Comparison of ENCODE assay signal across 13 cellular contexts in the genomic region with DNA sequence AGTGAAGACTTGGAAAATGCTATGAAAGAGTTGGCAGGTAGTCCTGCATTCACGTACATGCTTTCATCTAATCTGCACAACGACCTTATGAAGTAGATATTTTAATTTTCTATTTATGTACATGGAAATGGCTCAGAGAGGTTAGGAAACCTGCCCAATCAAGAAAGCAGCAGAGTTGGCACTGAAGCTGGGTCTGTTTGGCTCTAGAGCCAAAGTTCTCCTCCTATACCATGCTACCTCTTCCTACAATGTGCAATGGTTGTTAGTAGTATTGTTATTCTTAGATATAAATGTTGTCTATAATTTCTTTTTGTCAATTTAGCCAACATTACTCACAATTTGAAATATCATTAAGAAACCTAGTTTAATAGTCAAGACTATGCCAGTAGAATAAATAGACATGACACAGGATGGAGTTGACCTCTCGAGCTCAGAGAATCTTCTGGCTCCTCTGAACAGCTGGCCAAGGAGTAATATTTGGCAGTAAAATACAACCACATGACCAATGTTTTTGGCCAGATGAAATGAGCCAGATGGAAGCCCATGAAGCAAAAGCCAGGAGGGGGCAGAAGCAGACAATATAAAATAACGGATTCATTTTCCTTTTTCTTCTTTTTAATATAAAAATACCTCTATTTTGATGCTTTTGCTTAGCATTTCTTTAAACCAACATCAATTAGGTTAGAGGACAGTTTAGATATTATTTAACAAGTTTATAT.
DNase-seq lines count a peak whose midpoint lies in the region; TF ChIP-seq lines count a peak whose summit lies in the region.
"Had no signal": no experiment of that assay in that cellular context is flagged by ENCODE, and none has a peak within 500 bp of the region (broad histone marks: within the 10 kb centered on the region; RNA-seq: fewer than 3 reads in every experiment).

No MANE protein-coding gene starts in this region.

- intact Hi-C loops in left ventricle myocardium inferior (cut with micrococcal nuclease): no loop called here

- H3K27me3 ChIP-seq in left ventricle myocardium inferior (ENCODE audit: low read depth): no peaks in the 10 kb centered on the region
- no peaks in the 10 kb centered on the region for H3K27me3 ChIP-seq in rectal smooth muscle tissue (ENCODE audit: control insufficient read depth, insufficient read depth, low read length)
- H3K27me3 ChIP-seq: tibial artery had no signal

- POLR2A ChIA-PET in HEK293 (lab: Yijun Ruan, JAX): no interaction called here

- H3K4me3 ChIP-seq in HEK293 (ENCODE audit: low read depth, low read length) (no peak overlapping the region), cardiac fibroblast (replicated peaks in 1 of 2; ENCODE audit: low read depth in 2 of 2, low read length in 2 of 2) (no peak overlapping the region), left ventricle myocardium inferior (peak overlapping the region; percentile 0), rectal smooth muscle tissue (ENCODE audit: low read length) (peak overlapping the region; percentile 29)
- H3K4me3 ChIP-seq: tibial artery had no signal

- H3K27ac ChIP-seq in HEK293 (ENCODE audit: extremely low read depth, low read depth, low read length) (no peak overlapping the region), left ventricle myocardium inferior (replicated peaks) (peak overlapping the region; percentile 47), rectal smooth muscle tissue (ENCODE audit: low read depth, low read length) (peak overlapping the region; percentile 76)
- H3K27ac ChIP-seq: tibial artery had no signal

- TF ChIP-seq CTCF in HEK293 (tag by site-specific recombination; IDR thresholded peaks at IDR 0.05): no peak
- no peak for TF ChIP-seq CTCF in cardiac fibroblast (IDR thresholded peaks at IDR 0.05; ENCODE audit: low read depth, low read length)
- peak; percentile 41 for TF ChIP-seq CTCF in left ventricle myocardium inferior (IDR thresholded peaks at IDR 0.05; ENCODE audit: borderline replicate concordance)

- DNase-seq in cardiac fibroblast (ENCODE audit: low read depth in 2 of 2): peak; percentile 35 to 72
- no peak for DNase-seq in left ventricle myocardium inferior
- no peak for DNase-seq in activated gamma-delta T cell treated with Interleukin-2 at 50 U/mL for 16 hours
- no peak for DNase-seq in stimulated activated CD4-positive, alpha-beta T cell treated with anti-CD3 and anti-CD28 coated beads, Interleukin-2, amount 100 ng/mL, for 24 hours
- DNase-seq in islet precursor cell: no peak
- no peak for DNase-seq in 8988T
- DNase-seq: activated CD8-positive, alpha-beta memory T cell treated with anti-CD3 and anti-CD28 coated beads for 24 hours; activated naive CD8-positive, alpha-beta T cell treated with anti-CD3 and anti-CD28 coated beads for 36 hours; NCI-H1417 treated with DMSO at 0.1 percent for 48 hours; T-helper 2 cell; tibial artery had no signal

- peaks cover 29% of the 10 kb centered on the region for H3K4me1 ChIP-seq in HEK293 (ENCODE audit: control insufficient read depth, insufficient read depth, low read length)
- H3K4me1 ChIP-seq in left ventricle myocardium inferior: peaks cover 37% of the 10 kb centered on the region
- H3K4me1 ChIP-seq in rectal smooth muscle tissue (ENCODE audit: control insufficient read depth, insufficient read depth, low read length): peaks cover 30% of the 10 kb centered on the region

- no peak overlapping the region for H3K9ac ChIP-seq in rectal smooth muscle tissue (ENCODE audit: low read length)

- no peaks in the 10 kb centered on the region for H3K9me3 ChIP-seq in HEK293 (ENCODE audit: control insufficient read depth, insufficient read depth, low read depth, low read length)
- no peaks in the 10 kb centered on the region for H3K9me3 ChIP-seq in left ventricle myocardium inferior (replicated peaks)
- H3K9me3 ChIP-seq: tibial artery had no signal

- CTCF ChIA-PET in HEK293 (lab: Yijun Ruan, JAX): interaction anchor here (0.5 to 4.7 kb wide), 9 partner anchors 13 to 475 kb away, joined by 3 to 23 read pairs (median 4); no protein-coding TSS in a partner anchor

- H3K36me3 ChIP-seq in HEK293 (ENCODE audit: control insufficient read depth in 2 of 2, insufficient read depth in 1 of 2, low read length in 2 of 2): no peaks in the 10 kb centered on the region
- H3K36me3 ChIP-seq in left ventricle myocardium inferior: no peaks in the 10 kb centered on the region
- H3K36me3 ChIP-seq in rectal smooth muscle tissue (ENCODE audit: control insufficient read depth, insufficient read depth, low read length): no peaks in the 10 kb centered on the region
- H3K36me3 ChIP-seq: tibial artery had no signal

TF ChIP-seq in HEK293, 187 proteins besides CTCF, POLR2A, EP300 and RAD21:
- peak; percentile 23 for TF ChIP-seq ZNF654 (tag by site-specific recombination; IDR thresholded peaks at IDR 0.05; ENCODE audit: low read depth)
- TF ChIP-seq, protein P1, sequence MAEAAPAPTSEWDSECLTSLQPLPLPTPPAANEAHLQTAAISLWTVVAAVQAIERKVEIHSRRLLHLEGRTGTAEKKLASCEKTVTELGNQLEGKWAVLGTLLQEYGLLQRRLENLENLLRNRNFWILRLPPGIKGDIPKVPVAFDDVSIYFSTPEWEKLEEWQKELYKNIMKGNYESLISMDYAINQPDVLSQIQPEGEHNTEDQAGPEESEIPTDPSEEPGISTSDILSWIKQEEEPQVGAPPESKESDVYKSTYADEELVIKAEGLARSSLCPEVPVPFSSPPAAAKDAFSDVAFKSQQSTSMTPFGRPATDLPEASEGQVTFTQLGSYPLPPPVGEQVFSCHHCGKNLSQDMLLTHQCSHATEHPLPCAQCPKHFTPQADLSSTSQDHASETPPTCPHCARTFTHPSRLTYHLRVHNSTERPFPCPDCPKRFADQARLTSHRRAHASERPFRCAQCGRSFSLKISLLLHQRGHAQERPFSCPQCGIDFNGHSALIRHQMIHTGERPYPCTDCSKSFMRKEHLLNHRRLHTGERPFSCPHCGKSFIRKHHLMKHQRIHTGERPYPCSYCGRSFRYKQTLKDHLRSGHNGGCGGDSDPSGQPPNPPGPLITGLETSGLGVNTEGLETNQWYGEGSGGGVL (tag by site-specific recombination; IDR thresholded peaks at IDR 0.05): no peak

Comparison
In these comparisons a context has a peak if more than half of its experiments do, and no peak if none do; other contexts are left out.
1. H3K4me3 ChIP-seq: peak in left ventricle myocardium inferior (single experiment) and rectal smooth muscle tissue (single experiment); none in HEK293 (single experiment) and cardiac fibroblast (0 of 2).
2. DNase-seq: peak in cardiac fibroblast (2 of 2); none in left ventricle myocardium inferior (single experiment), activated gamma-delta T cell treated with Interleukin-2 at 50 U/mL for 16 hours (single experiment), stimulated activated CD4-positive, alpha-beta T cell treated with anti-CD3 and anti-CD28 coated beads, Interleukin-2, amount 100 ng/mL, for 24 hours (0 of 2), islet precursor cell (single experiment) and 8988T (single experiment).